ENCODE assay signal across 1 cellular context in the genomic region with DNA sequence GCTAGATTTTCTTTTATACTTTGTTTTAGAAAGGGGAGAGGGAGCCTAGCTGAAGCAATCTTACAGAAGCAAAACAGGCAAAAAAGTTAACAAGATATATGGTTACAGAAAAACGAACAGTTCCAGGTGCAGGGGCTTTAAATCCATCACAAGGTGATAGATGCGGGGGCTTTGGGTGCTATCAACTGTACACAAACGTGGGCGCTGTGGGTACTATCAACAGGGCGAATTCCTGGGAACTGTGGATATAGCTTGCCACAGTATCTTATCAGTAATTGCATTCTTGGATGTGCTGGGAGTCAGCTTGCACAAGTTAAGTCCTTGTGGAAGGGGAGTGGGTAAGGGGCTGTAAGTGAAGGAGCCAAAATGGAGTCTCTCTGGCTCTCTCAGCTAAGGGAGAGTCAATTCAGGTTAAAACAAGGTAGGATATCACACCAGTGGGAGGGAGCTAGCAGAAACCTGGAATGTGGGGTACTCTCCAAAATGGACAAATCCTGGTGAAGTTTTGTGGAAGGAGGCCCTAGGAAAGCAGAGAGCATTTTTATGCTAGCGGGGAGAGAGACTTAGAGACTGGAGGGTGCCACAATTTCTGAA.
TF ChIP-seq lines count a peak whose summit lies in the region.

No MANE protein-coding gene starts in this region.

TF ChIP-seq in H1, 55 proteins besides CTCF, POLR2A, EP300 and RAD21 (continued from another document):
- TF ChIP-seq YY1 (IDR thresholded peaks at IDR 0.05; ENCODE audit: low read depth, low read length): 0 out of 2 replicates have a peak, but pooled peaks have one; percentile 16
- TF ChIP-seq TAF1 (IDR thresholded peaks at IDR 0.05; ENCODE audit: low read depth, low read length): no peak
- TF ChIP-seq EZH2 (IDR thresholded peaks at IDR 0.05; ENCODE audit: low read depth, low read length, severe bottlenecking): no peak
- TF ChIP-seq SIRT6 (IDR thresholded peaks at IDR 0.05; ENCODE audit: low read length): no peak
